9 cellular contexts compared by ENCODE assay signal in genomic region chr6:1612386-1612893, GRCh38. TPM values are rescaled to one million over a fixed set of nuclear protein-coding genes. Genes with fewer than 3 reads are reported as not detected.
DNase-seq lines count a peak whose midpoint lies in the region; ATAC-seq and TF ChIP-seq lines count a peak whose summit lies in the region.
"Had no signal": no experiment of that assay in that cellular context is flagged by ENCODE, and none has a peak within 500 bp of the region (broad histone marks: within the 10 kb centered on the region; RNA-seq: fewer than 3 reads in every experiment).

No MANE protein-coding gene starts in this region.

- H3K9me3 ChIP-seq in SK-N-SH (no peaks in the 10 kb centered on the region), subcutaneous abdominal adipose tissue (ENCODE audit: control insufficient read depth in 5 of 5, low read length in 5 of 5) (no peaks in the 10 kb centered on the region)

- TF ChIP-seq RAD21 in SK-N-SH (IDR thresholded peaks at IDR 0.05; ENCODE audit: low read length) = no peak

- H3K9ac ChIP-seq in SK-N-SH (peak overlapping the region; percentile 76), subcutaneous abdominal adipose tissue (ENCODE audit: low read length in 5 of 5) (peak overlapping the region in 2 of 5 donors; percentile 21 to 38)

- H3K4me3 Mint-ChIP-seq in activated T-helper 17 cell treated with anti-CD3 and anti-CD28 coated beads, Interleukin-2, amount 50 U/mL, for 72 hours = peak overlapping the region; percentile 60
- H3K4me3 Mint-ChIP-seq in immature natural killer cell = peak overlapping the region; percentile 79 to 95 (median 90)

- ATAC-seq in SK-N-SH treated with all-trans-retinoic acid at 6 μM for 48 hours = no peak
- no peak for ATAC-seq in activated T-helper 17 cell treated with anti-CD3 and anti-CD28 coated beads, Interleukin-2, amount 50 U/mL, for 72 hours (replicated peaks)

- DNase-seq in SK-N-SH (no peak), immature natural killer cell (no peak), hepatic stellate cell (ENCODE audit: low spot score) (no peak), SIG-M5 treated with dmso at 0.1 percent for 504 hours (lab: John Stamatoyannopoulos, UW; ENCODE audit: unreplicated experiment) (no peak), ureter (ENCODE audit: low spot score) (no peak)
- DNase-seq: activated CD8-positive, alpha-beta memory T cell treated with anti-CD3 and anti-CD28 coated beads for 24 hours had no signal

- no peak overlapping the region for H2AFZ ChIP-seq in SK-N-SH (ENCODE audit: low read depth)

- H3K27me3 ChIP-seq in SK-N-SH (ENCODE audit: insufficient read depth) = no peaks in the 10 kb centered on the region
- peaks cover 13 to 42% (median 40%) of the 10 kb centered on the region in 5 donors for H3K27me3 ChIP-seq in subcutaneous abdominal adipose tissue (ENCODE audit: control insufficient read depth in 5 of 5, insufficient read depth in 4 of 5, low read length in 5 of 5)

- H3K4me2 ChIP-seq in SK-N-SH = peak overlapping the region; percentile 95

- H4K20me1 ChIP-seq in SK-N-SH (ENCODE audit: insufficient read depth) = peaks cover 22% of the 10 kb centered on the region; the same call in 1 of the 2 replicates

- POLR2A ChIA-PET in SK-N-SH (lab: Yijun Ruan, JAX) = no interaction called here

- CTCF ChIA-PET in SK-N-SH (lab: Yijun Ruan, JAX) = interaction anchor here (0.6 to 3.1 kb wide), 14 partner anchors 16 to 1022 kb away, joined by 3 to 22 read pairs (median 3); no protein-coding TSS in a partner anchor

- H3K27ac ChIP-seq in SK-N-SH (ENCODE audit: low read depth in 2 of 2, low read length in 1 of 2) = peak overlapping the region; percentile 67 to 71; a peak in 3 of 4 replicates
- H3K27ac ChIP-seq in subcutaneous abdominal adipose tissue (ENCODE audit: low read depth, low read length) = peak overlapping the region; percentile 46

- peaks cover 0 to 8% of the 10 kb centered on the region in 2 experiments; a peak in 1 of 4 replicates for H3K4me1 ChIP-seq in SK-N-SH (ENCODE audit: control insufficient read depth in 1 of 2, insufficient read depth in 2 of 2, low read depth in 1 of 2, low read length in 1 of 2)
- peaks cover 1 to 50% (median 38%) of the 10 kb centered on the region in 5 donors for H3K4me1 ChIP-seq in subcutaneous abdominal adipose tissue (ENCODE audit: control insufficient read depth in 5 of 5, insufficient read depth in 5 of 5, low read length in 5 of 5)

- WGBS in SK-N-SH (ENCODE audit: low lambda C conversion rate) = 9% methylated on average over 8 of the region's 8 CpGs

- peaks cover 43% of the 10 kb centered on the region for H3K27me3 Mint-ChIP-seq in activated T-helper 17 cell treated with anti-CD3 and anti-CD28 coated beads, Interleukin-2, amount 50 U/mL, for 72 hours
- peaks cover 24 to 55% (median 48%) of the 10 kb centered on the region in 3 donors for H3K27me3 Mint-ChIP-seq in immature natural killer cell (ENCODE audit: low read depth in 3 of 3)

- no peak for TF ChIP-seq CTCF in SK-N-SH (IDR thresholded peaks at IDR 0.05)

- peaks cover 45% of the 10 kb centered on the region for H3K79me2 ChIP-seq in SK-N-SH (ENCODE audit: insufficient read depth)

- H3F3A ChIP-seq in SK-N-SH (replicated peaks; ENCODE audit: insufficient read depth) = peaks cover 15% of the 10 kb centered on the region

- H3K9me3 Mint-ChIP-seq in activated T-helper 17 cell treated with anti-CD3 and anti-CD28 coated beads, Interleukin-2, amount 50 U/mL, for 72 hours = no peaks in the 10 kb centered on the region
- H3K9me3 Mint-ChIP-seq in immature natural killer cell = peaks cover 0 to 2% (median 0%) of the 10 kb centered on the region in 6 donors

- peaks cover 0 to 2% of the 10 kb centered on the region in 2 experiments for H3K36me3 ChIP-seq in SK-N-SH (replicated peaks in 1 of 2; ENCODE audit: control insufficient read depth in 1 of 2, insufficient read depth in 2 of 2, low read length in 1 of 2)
- no peaks in the 10 kb centered on the region for H3K36me3 ChIP-seq in subcutaneous abdominal adipose tissue (ENCODE audit: control insufficient read depth in 5 of 5, insufficient read depth in 5 of 5, low read length in 5 of 5)

- H3K4me3 ChIP-seq in SK-N-SH (ENCODE audit: low read depth in 2 of 2, low read length in 1 of 2) (peak overlapping the region; percentile 70 to 90), subcutaneous abdominal adipose tissue (ENCODE audit: low read depth in 1 of 5, low read length in 5 of 5) (peak overlapping the region; percentile 61 to 78 (median 70))

- H3K27ac Mint-ChIP-seq in activated T-helper 17 cell treated with anti-CD3 and anti-CD28 coated beads, Interleukin-2, amount 50 U/mL, for 72 hours = no peak overlapping the region
- peak overlapping the region in 1 of 6 donors; percentile 20 for H3K27ac Mint-ChIP-seq in immature natural killer cell

- no peaks in the 10 kb centered on the region for H3K9me2 ChIP-seq in SK-N-SH

- H3K36me3 Mint-ChIP-seq in activated T-helper 17 cell treated with anti-CD3 and anti-CD28 coated beads, Interleukin-2, amount 50 U/mL, for 72 hours (ENCODE audit: low read depth) = peaks cover 9% of the 10 kb centered on the region
- H3K36me3 Mint-ChIP-seq in immature natural killer cell = no peaks in the 10 kb centered on the region

- TF ChIP-seq EP300 in SK-N-SH (IDR thresholded peaks at IDR 0.05; ENCODE audit: borderline replicate concordance in 1 of 2, low read depth in 1 of 2, low read length in 1 of 2) = no peak

- peaks cover 12% of the 10 kb centered on the region for H3K4me1 Mint-ChIP-seq in activated T-helper 17 cell treated with anti-CD3 and anti-CD28 coated beads, Interleukin-2, amount 50 U/mL, for 72 hours
- H3K4me1 Mint-ChIP-seq in immature natural killer cell = peaks cover 28 to 42% of the 10 kb centered on the region in 2 donors

TF ChIP-seq in SK-N-SH, 30 proteins besides CTCF, POLR2A, EP300 and RAD21 (continues in another document):
- no peak for TF ChIP-seq TCF12 (IDR thresholded peaks at IDR 0.05)
- TF ChIP-seq IRF3 (IDR thresholded peaks at IDR 0.05; ENCODE audit: low read depth, low read length) = no peak
- TF ChIP-seq ZBTB33 (IDR thresholded peaks at IDR 0.05; ENCODE audit: borderline replicate concordance, low read depth) = no peak
- no peak for TF ChIP-seq RXRA (IDR thresholded peaks at IDR 0.05; ENCODE audit: borderline replicate concordance, low read depth)

TF ChIP-seq in SK-N-SH treated with all-trans-retinoic acid at 6 μM for 48 hours, 23 proteins besides CTCF, POLR2A, EP300 and RAD21 (continues in another document):
- TF ChIP-seq SNAI2 (CRISPR knock-in tag; IDR thresholded peaks at IDR 0.05) (no peak), ZC3H10 (CRISPR knock-in tag; IDR thresholded peaks at IDR 0.05) (no peak), ZFP30 (CRISPR knock-in tag; IDR thresholded peaks at IDR 0.05) (no peak), TCF4 (CRISPR knock-in tag; IDR thresholded peaks at IDR 0.05; ENCODE audit: borderline replicate concordance) (no peak), RARB (CRISPR knock-in tag; IDR thresholded peaks at IDR 0.05) (no peak), ESRRG (CRISPR knock-in tag; IDR thresholded peaks at IDR 0.05) (no peak), ZNF565 (CRISPR knock-in tag; conservative IDR thresholded peaks at IDR 0.05; ENCODE audit: low read depth) (no peak), TSHZ2 (CRISPR knock-in tag; IDR thresholded peaks at IDR 0.05) (no peak), CSDC2 (CRISPR knock-in tag; IDR thresholded peaks at IDR 0.05) (no peak), BACH2 (CRISPR knock-in tag; IDR thresholded peaks at IDR 0.05; ENCODE audit: borderline replicate concordance) (no peak), PPARA (CRISPR knock-in tag; IDR thresholded peaks at IDR 0.05; ENCODE audit: borderline replicate concordance) (no peak), TOX (CRISPR knock-in tag; IDR thresholded peaks at IDR 0.05; ENCODE audit: borderline replicate concordance) (no peak), ISL1 (CRISPR knock-in tag; IDR thresholded peaks at IDR 0.05) (no peak), ARNTL (CRISPR knock-in tag; IDR thresholded peaks at IDR 0.05; ENCODE audit: borderline replicate concordance, low read depth) (no peak), OSR1 (CRISPR knock-in tag; IDR thresholded peaks at IDR 0.05) (no peak)

RNA-seq across cellular contexts. Expression of gene FOXC1, which starts 2.7 kb away (rescaled TPM):
- polyA plus RNA-seq in SK-N-SH (2012; rRNA removed) = 3.6 and 4.3 TPM in 2 replicates
- polyA plus RNA-seq in SK-N-SH (2012; cell fraction: cytosol; rRNA removed) = 4.3 TPM in 2 replicates
- 5.0 and 5.6 TPM in 2 replicates for polyA plus RNA-seq in SK-N-SH (2012; cell fraction: nucleus; rRNA removed)
- total RNA-seq in activated T-helper 17 cell treated with anti-CD3 and anti-CD28 coated beads, Interleukin-2, amount 50 U/mL, for 72 hours = not detected
- under 1 TPM in 1 of 3 donors, not detected in 2; 0.22 TPM for polyA plus RNA-seq in immature natural killer cell
- total RNA-seq in ureter = 41.9 TPM

Comparison
In these comparisons a context has a peak if more than half of its experiments do, and no peak if none do; other contexts are left out.
1. RNA of gene FOXC1, which starts 2.7 kb away (total RNA-seq): 41.9 TPM in ureter (single experiment); not detected in activated T-helper 17 cell treated with anti-CD3 and anti-CD28 coated beads, Interleukin-2, amount 50 U/mL, for 72 hours; every median in the first group is over 10 times any median in the second.